Comparison of ENCODE assay signal across 20 cellular contexts in the genomic region with DNA sequence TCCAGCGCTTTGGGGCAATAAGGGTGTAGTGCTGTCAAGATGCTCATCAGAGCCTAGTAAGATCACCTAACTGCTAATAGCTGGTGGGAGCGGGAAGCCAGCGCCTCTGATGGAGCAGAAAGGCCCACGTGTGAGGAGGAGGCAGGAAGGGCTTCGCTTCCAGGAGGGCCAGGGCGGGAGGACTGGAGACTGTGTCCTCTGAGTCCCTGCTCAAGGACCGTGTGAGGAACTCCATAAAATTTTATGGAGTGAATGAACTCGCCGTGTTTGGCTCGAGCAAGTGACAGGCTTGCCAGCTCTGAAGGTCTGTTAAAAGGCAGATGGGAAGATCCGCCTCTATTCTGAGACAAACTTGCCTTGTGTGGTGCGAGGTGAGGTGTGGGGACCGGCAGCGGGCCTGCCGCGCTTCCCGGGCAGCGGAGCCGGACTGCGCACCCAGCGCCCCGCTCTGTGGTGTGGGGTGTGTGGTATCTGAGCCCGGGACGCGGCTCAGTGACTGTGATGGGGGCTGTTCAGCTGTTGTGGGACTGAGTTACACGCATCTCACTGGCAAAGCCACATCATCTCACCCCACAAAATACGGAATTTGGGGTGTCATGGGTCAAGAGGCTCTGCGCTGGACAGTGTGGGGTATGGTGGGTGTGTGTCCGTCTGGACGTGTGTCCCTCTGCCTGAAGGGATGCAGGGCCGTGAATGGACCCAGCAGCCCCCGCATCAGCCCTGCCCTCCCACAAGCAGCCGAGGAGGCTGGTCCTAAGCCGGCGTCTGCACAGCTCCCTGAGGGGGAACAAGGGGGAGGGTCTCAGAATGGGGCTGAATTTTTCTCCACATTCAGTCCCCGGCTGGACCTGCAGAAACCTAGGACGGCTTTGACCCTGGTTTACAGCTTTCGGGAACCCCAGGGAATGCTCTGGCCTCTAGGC.
DNase-seq lines count a peak whose midpoint lies in the region; ATAC-seq, FAIRE-seq and TF ChIP-seq lines count a peak whose summit lies in the region.
"Had no signal": no experiment of that assay in that cellular context is flagged by ENCODE, and none has a peak within 500 bp of the region (broad histone marks: within the 10 kb centered on the region; RNA-seq: fewer than 3 reads in every experiment).

No MANE protein-coding gene starts in this region.

- CTCF ChIA-PET in H1 (lab: Charles Lee; ENCODE audit: partially characterized antibody) = interaction anchor here (1.4 to 1.9 kb wide), 3 partner anchors 50 to 142 kb away, joined by 4 to 7 read pairs (median 5); no protein-coding TSS in a partner anchor

- H2BK20ac ChIP-seq in H1 (ENCODE audit: low read length) = no peak overlapping the region

- intact Hi-C loops in prostate gland (cut with DNase I) = no loop called here

- POLR2A ChIA-PET in H1 (lab: Charles Lee; ENCODE audit: partially characterized antibody) = no interaction called here

- H2BK5ac ChIP-seq in H1 (ENCODE audit: low read depth, low read length) (no peak overlapping the region), mesenchymal stem cell (ENCODE audit: low read depth, low read length, poor library complexity, severe bottlenecking) (no peak overlapping the region)

- H3K79me2 ChIP-seq in H1 (ENCODE audit: control insufficient read depth in 1 of 2, insufficient read depth in 2 of 2, low read length in 2 of 2) = no peaks in the 10 kb centered on the region
- H3K79me2 ChIP-seq: parathyroid adenoma had no signal

- no peak overlapping the region for H2BK12ac ChIP-seq in H1 (ENCODE audit: low read depth, low read length)
- H2BK12ac ChIP-seq in mesenchymal stem cell (ENCODE audit: low read length in 2 of 2) = no peak overlapping the region

- no peak for FAIRE-seq in H1 (lab: Jason Lieb, UNC)
- FAIRE-seq: A204.1, HTR-8/SVneo had no signal

- H4K20me1 ChIP-seq in H1 (replicated peaks in 1 of 2; ENCODE audit: control insufficient read depth in 1 of 2, insufficient read depth in 2 of 2, low read length in 2 of 2) = no peaks in the 10 kb centered on the region

- TF ChIP-seq CTCF in GM13976 (IDR thresholded peaks at IDR 0.05; ENCODE audit: borderline replicate concordance, control extremely low read depth, extremely low read depth, insufficient read depth, missing control alignments) (no peak), H1 (IDR thresholded peaks at IDR 0.05; ENCODE audit: control extremely low read depth in 1 of 3, insufficient read depth in 1 of 3, low read depth in 1 of 3, low read length in 3 of 3) (no peak), prostate gland (IDR thresholded peaks at IDR 0.05) (no peak)

- WGBS in H1 (ENCODE audit: extremely low coverage in 1 of 2, insufficient coverage in 1 of 2, insufficient read length in 1 of 2, insufficient replicate concordance in 2 of 2, low coverage in 1 of 2, low lambda C conversion rate in 2 of 2, missing lambda C conversion rate in 1 of 2), 2 experiments = 88% methylated on average over 33 of the region's 38 CpGs; no CpG with 5 or more reads in 1 of the 2 experiments
- 38% methylated on average over 25 of the region's 38 CpGs for whole genome bisulfite sequencing in prostate gland
- WGBS in mesenchymal stem cell = 66% methylated on average over 26 of the region's 38 CpGs

- H2BK120ac ChIP-seq in H1 (replicated peaks; ENCODE audit: low read depth, low read length) (no peak overlapping the region), mesenchymal stem cell (ENCODE audit: low read depth, low read length) (no peak overlapping the region)

- no peaks in the 10 kb centered on the region for H3K36me3 ChIP-seq in H1 (ENCODE audit: control insufficient read depth in 2 of 4, insufficient read depth in 4 of 4, low read length in 3 of 4)
- no peaks in the 10 kb centered on the region for H3K36me3 ChIP-seq in prostate gland
- no peaks in the 10 kb centered on the region for H3K36me3 ChIP-seq in mesenchymal stem cell (ENCODE audit: control insufficient read depth in 1 of 2, insufficient read depth in 2 of 2, low read depth in 1 of 2, low read length in 2 of 2)
- H3K36me3 ChIP-seq: ascending aorta, left lung, transverse colon had no signal

- H3K9ac ChIP-seq in H1 (replicated peaks in 1 of 4; ENCODE audit: extremely low read depth in 1 of 4, low read depth in 3 of 4, low read length in 3 of 4) = no peak overlapping the region
- no peak overlapping the region for H3K9ac ChIP-seq in mesenchymal stem cell (ENCODE audit: low read length)
- H3K9ac ChIP-seq: parathyroid adenoma had no signal

- no peak overlapping the region for H3K4ac ChIP-seq in H1 (replicated peaks; ENCODE audit: insufficient read length, low read depth, low read length)
- H3K4ac ChIP-seq in mesenchymal stem cell (ENCODE audit: low read depth in 1 of 2, low read length in 2 of 2) = no peak overlapping the region

- H3K23me2 ChIP-seq in H1 (ENCODE audit: low read depth, low read length) = no peaks in the 10 kb centered on the region; the same call in 1 of the 2 replicates

- H3K14ac ChIP-seq in H1 (ENCODE audit: insufficient read length) = no peak overlapping the region
- H3K14ac ChIP-seq in mesenchymal stem cell (ENCODE audit: low read length in 2 of 2) = no peak overlapping the region

- H2AK5ac ChIP-seq in H1 (ENCODE audit: low read depth, low read length) (no peak overlapping the region), mesenchymal stem cell (ENCODE audit: low read length, severe bottlenecking) (no peak overlapping the region)

- H3K27ac ChIP-seq in H1 (ENCODE audit: low read depth, low read length) (no peak overlapping the region), prostate gland (no peak overlapping the region), mesenchymal stem cell (ENCODE audit: low read length, poor library complexity, severe bottlenecking) (no peak overlapping the region)
- H3K27ac ChIP-seq: ascending aorta, left lung, parathyroid adenoma, transverse colon had no signal

- no peak for TF ChIP-seq RAD21 in H1 (IDR thresholded peaks at IDR 0.05 in 1 of 2, conservative IDR thresholded peaks at IDR 0.05 in 1 of 2; ENCODE audit: low read depth in 2 of 2, low read length in 2 of 2)

- no peak overlapping the region for H3K56ac ChIP-seq in H1 (replicated peaks; ENCODE audit: insufficient read length, low read depth, low read length)

- H3K23ac ChIP-seq in H1 (ENCODE audit: insufficient read length) = no peak overlapping the region
- no peak overlapping the region for H3K23ac ChIP-seq in mesenchymal stem cell (ENCODE audit: low read length in 2 of 2)

- DNase-seq in NCI-H2196 (lab: John Stamatoyannopoulos, UW; ENCODE audit: unreplicated experiment) (peak; percentile 1), NCI-H2196 treated with DMSO at 0.1 percent for 48 hours (lab: John Stamatoyannopoulos, UW; ENCODE audit: unreplicated experiment) (no peak), GM13976 (ENCODE audit: low spot score) (peak; percentile 19), H1 (ENCODE audit: low read depth in 1 of 2, low spot score in 2 of 2) (no peak), prostate gland (ENCODE audit: low spot score) (peak; percentile 73), mesenchymal stem cell (no peak), kidney tubule cell (ENCODE audit: low spot score) (no peak)
- DNase-seq: activated B cell treated with CpG ODN at 0.5 μM for 24 hours; activated naive CD4-positive, alpha-beta T cell treated with anti-CD3 and anti-CD28 coated beads for 36 hours; CD4-positive, CD25-positive, alpha-beta regulatory T cell; left lung; NCI-H1436 treated with DMSO at 0.1 percent for 48 hours; NCI-H345; transverse colon had no signal

- no peak overlapping the region for H4K91ac ChIP-seq in H1 (replicated peaks; ENCODE audit: insufficient read length, low read length)
- no peak overlapping the region for H4K91ac ChIP-seq in mesenchymal stem cell (ENCODE audit: low read length)

- peak overlapping the region; percentile 57; the same call in 1 of the 2 replicates for H4K8ac ChIP-seq in H1 (ENCODE audit: extremely low read depth, insufficient read depth, low read length)
- no peak overlapping the region for H4K8ac ChIP-seq in mesenchymal stem cell (ENCODE audit: low read length)

- TF ChIP-seq EP300 in H1 (IDR thresholded peaks at IDR 0.05; ENCODE audit: borderline replicate concordance in 1 of 2, low read depth in 2 of 2, low read length in 2 of 2) = no peak

- H2AFZ ChIP-seq in H1 (ENCODE audit: low read length) (0 out of 2 replicates have a peak overlapping the region, but pooled peaks have one; percentile 43), mesenchymal stem cell (ENCODE audit: low read depth, low read length) (no peak overlapping the region)
- H2AFZ ChIP-seq: parathyroid adenoma had no signal

- H3K4me3 ChIP-seq in H1 (ENCODE audit: extremely low read depth in 1 of 4, insufficient read depth in 2 of 4, low read depth in 3 of 4, low read length in 4 of 4) (no peak overlapping the region), prostate gland (no peak overlapping the region), mesenchymal stem cell (ENCODE audit: insufficient read depth in 1 of 2, low read depth in 1 of 2, low read length in 2 of 2) (no peak overlapping the region)
- H3K4me3 ChIP-seq: ascending aorta, left lung, transverse colon had no signal

- H3K4me1 ChIP-seq in H1 (replicated peaks in 1 of 4; ENCODE audit: control insufficient read depth in 3 of 4, insufficient read depth in 4 of 4, low read length in 3 of 4) (peaks cover 0 to 4% (median 0%) of the 10 kb centered on the region in 4 experiments; a peak in 1 of 7 replicates), prostate gland (replicated peaks) (no peaks in the 10 kb centered on the region), mesenchymal stem cell (ENCODE audit: control insufficient read depth, insufficient read depth, low read depth, low read length) (no peaks in the 10 kb centered on the region)
- H3K4me1 ChIP-seq: ascending aorta, left lung, parathyroid adenoma had no signal

- no peak for TF ChIP-seq POLR2A in H1 (IDR thresholded peaks at IDR 0.05; ENCODE audit: control extremely low read depth in 1 of 2, low read depth in 2 of 2, low read length in 2 of 2)
- no peak for TF ChIP-seq POLR2A in prostate gland (IDR thresholded peaks at IDR 0.05)

- no peak overlapping the region for H4K5ac ChIP-seq in H1 (ENCODE audit: insufficient read length, low read depth, low read length)

- no peaks in the 10 kb centered on the region for H3K79me1 ChIP-seq in H1 (ENCODE audit: low read depth, low read length)
- H3K79me1 ChIP-seq in mesenchymal stem cell (replicated peaks; ENCODE audit: low read length, poor library complexity, severe bottlenecking) = no peaks in the 10 kb centered on the region

- H3K18ac ChIP-seq in H1 (ENCODE audit: extremely low read depth, low read length) = no peak overlapping the region
- H3K18ac ChIP-seq in mesenchymal stem cell (ENCODE audit: low read depth in 1 of 2, low read length in 2 of 2) = no peak overlapping the region

- no peak overlapping the region for H3K4me2 ChIP-seq in H1 (ENCODE audit: insufficient read depth in 1 of 2, low read depth in 2 of 2, low read length in 2 of 2)
- H3K4me2 ChIP-seq in mesenchymal stem cell (ENCODE audit: low read length, poor library complexity, severe bottlenecking) = no peak overlapping the region

- H2BK15ac ChIP-seq in H1 (ENCODE audit: low read length) = no peak overlapping the region
- H2BK15ac ChIP-seq in mesenchymal stem cell (ENCODE audit: low read depth, poor library complexity, severe bottlenecking) = no peak overlapping the region

- H3K27me3 ChIP-seq in H1 (replicated peaks in 1 of 4; ENCODE audit: control insufficient read depth in 3 of 4, extremely low read depth in 1 of 4, insufficient read depth in 3 of 4, low read length in 3 of 4) = no peaks in the 10 kb centered on the region
- peaks cover 2% of the 10 kb centered on the region for H3K27me3 ChIP-seq in prostate gland (replicated peaks; ENCODE audit: insufficient read depth)
- peaks cover 0 to 24% of the 10 kb centered on the region in 2 experiments for H3K27me3 ChIP-seq in mesenchymal stem cell (ENCODE audit: control insufficient read depth in 1 of 2, insufficient read depth in 1 of 2, low read length in 2 of 2)
- H3K27me3 ChIP-seq: ascending aorta, transverse colon had no signal

- in situ Hi-C loops in GM13976 (cut with MboI; ENCODE audit: low sequenced_read_pairs, unreplicated experiment) = no loop called here

- H3K9me3 ChIP-seq in H1 (ENCODE audit: insufficient read depth in 2 of 2, low read depth in 1 of 2, low read length in 1 of 2) (no peaks in the 10 kb centered on the region), prostate gland (no peaks in the 10 kb centered on the region), mesenchymal stem cell (ENCODE audit: control insufficient read depth, low read length) (no peaks in the 10 kb centered on the region)
- H3K9me3 ChIP-seq: ascending aorta, left lung, transverse colon had no signal

- no peak for ATAC-seq in HG03045 (IDR thresholded peaks at IDR 0.05; ENCODE audit: unreplicated experiment)
- ATAC-seq: HCT116, left lung had no signal

Comparison
In these comparisons a context has a peak if more than half of its experiments do, and no peak if none do; other contexts are left out.
1. DNase-seq: peak in NCI-H2196 (single experiment), GM13976 (single experiment) and prostate gland (single experiment); none in NCI-H2196 treated with DMSO at 0.1 percent for 48 hours (single experiment), H1 (0 of 2), mesenchymal stem cell (single experiment) and kidney tubule cell (single experiment).